Comparison of ENCODE assay signal across 10 cellular contexts in genomic region chr17:48510761-48511604, GRCh38. TPM values are rescaled to one million over a fixed set of nuclear protein-coding genes. Genes with fewer than 3 reads are reported as not detected.
DNase-seq lines count a peak whose midpoint lies in the region; ATAC-seq, FAIRE-seq and TF ChIP-seq lines count a peak whose summit lies in the region.
"Had no signal": no experiment of that assay in that cellular context is flagged by ENCODE, and none has a peak within 500 bp of the region (broad histone marks: within the 10 kb centered on the region; RNA-seq: fewer than 3 reads in every experiment).

No MANE protein-coding gene starts in this region.

- peaks cover 64% of the 10 kb centered on the region for H3K4me1 Mint-ChIP-seq in activated CD4-positive, alpha-beta T cell treated with anti-CD3 and anti-CD28 coated beads, Interleukin-2, amount 10 ng/mL, durations not matched to agents 24 days and 14 days
- peaks cover 22 to 26% of the 10 kb centered on the region in 2 donors for H3K4me1 Mint-ChIP-seq in natural killer cell

- intact Hi-C loops in activated CD4-positive, alpha-beta T cell treated with anti-CD3 and anti-CD28 coated beads, Interleukin-2, amount 10 ng/mL, durations not matched to agents 24 days and 14 days (cut with micrococcal nuclease), result loop anchor here (1.0 to 2.0 kb wide), 3 partner anchors 19 to 32 kb away; no protein-coding TSS in a partner anchor
- intact Hi-C loops in natural killer cell (cut with micrococcal nuclease), result no loop called here

- H3K36me3 Mint-ChIP-seq in activated CD4-positive, alpha-beta T cell treated with anti-CD3 and anti-CD28 coated beads, Interleukin-2, amount 10 ng/mL, durations not matched to agents 24 days and 14 days (ENCODE audit: low read depth), result peaks cover 3% of the 10 kb centered on the region
- H3K36me3 Mint-ChIP-seq in natural killer cell, result no peaks in the 10 kb centered on the region

- H3K4me3 Mint-ChIP-seq in activated CD4-positive, alpha-beta T cell treated with anti-CD3 and anti-CD28 coated beads, Interleukin-2, amount 10 ng/mL, durations not matched to agents 24 days and 14 days, result peak overlapping the region; percentile 67
- no peak overlapping the region for H3K4me3 Mint-ChIP-seq in natural killer cell

- no peak for TF ChIP-seq CTCF in natural killer cell (IDR thresholded peaks at IDR 0.05)

- no peak for TF ChIP-seq POLR2A in GM12891 (IDR thresholded peaks at IDR 0.05; ENCODE audit: low read depth, low read length)

- ATAC-seq in GM18517 (IDR thresholded peaks at IDR 0.05; ENCODE audit: unreplicated experiment) (peak; percentile 64), HG03095 (IDR thresholded peaks at IDR 0.05; ENCODE audit: unreplicated experiment) (peak; percentile 49), natural killer cell (peak in 2 of 3 donors; percentile 32 to 44), HG02610 (IDR thresholded peaks at IDR 0.05; ENCODE audit: unreplicated experiment) (no peak), HG03457 (IDR thresholded peaks at IDR 0.05; ENCODE audit: unreplicated experiment) (no peak)

- FAIRE-seq in GM12891 (lab: Jason Lieb, UNC), result no peak

- H3K27ac Mint-ChIP-seq in activated CD4-positive, alpha-beta T cell treated with anti-CD3 and anti-CD28 coated beads, Interleukin-2, amount 10 ng/mL, durations not matched to agents 24 days and 14 days, result peak overlapping the region; percentile 88
- no peak overlapping the region for H3K27ac Mint-ChIP-seq in natural killer cell

- peaks cover 12% of the 10 kb centered on the region for H3K27me3 Mint-ChIP-seq in activated CD4-positive, alpha-beta T cell treated with anti-CD3 and anti-CD28 coated beads, Interleukin-2, amount 10 ng/mL, durations not matched to agents 24 days and 14 days
- H3K27me3 Mint-ChIP-seq in natural killer cell (ENCODE audit: low read depth in 2 of 2), result peaks cover 21 to 23% of the 10 kb centered on the region in 2 donors

- DNase-seq in activated CD4-positive, alpha-beta T cell treated with anti-CD3 and anti-CD28 coated beads, Interleukin-2, amount 10 ng/mL, durations not matched to agents 24 days and 14 days, result peak; percentile 87
- DNase-seq in natural killer cell (no peak), GM12891 (ENCODE audit: insufficient read length, low spot score) (no peak), SHP77 treated with DMSO at 0.1 percent for 48 hours (lab: John Stamatoyannopoulos, UW) (no peak)
- DNase-seq: left ventricle myocardium inferior had no signal

- H3K9me3 Mint-ChIP-seq in activated CD4-positive, alpha-beta T cell treated with anti-CD3 and anti-CD28 coated beads, Interleukin-2, amount 10 ng/mL, durations not matched to agents 24 days and 14 days, result peaks cover 7% of the 10 kb centered on the region
- H3K9me3 Mint-ChIP-seq in natural killer cell, result no peaks in the 10 kb centered on the region

TF ChIP-seq in GM12891, 5 proteins besides CTCF, POLR2A, EP300 and RAD21:
- TF ChIP-seq POU2F2 (IDR thresholded peaks at IDR 0.05; ENCODE audit: low read depth, low read length) (no peak), POLR2AphosphoS5 (IDR thresholded peaks at IDR 0.05; ENCODE audit: low read depth, low read length) (no peak), PAX5 (IDR thresholded peaks at IDR 0.05; ENCODE audit: insufficient read depth, low read length, severe bottlenecking) (no peak), SPI1 (IDR thresholded peaks at IDR 0.05; ENCODE audit: low read depth, low read length) (no peak), TAF1 (IDR thresholded peaks at IDR 0.05; ENCODE audit: low read depth, low read length) (no peak)

RNA-seq across cellular contexts. Expression of gene HOXB1, which starts 19.8 kb away (rescaled TPM):
- not detected in 2 replicates for total RNA-seq in activated CD4-positive, alpha-beta T cell treated with anti-CD3 and anti-CD28 coated beads, Interleukin-2, amount 10 ng/mL, durations not matched to agents 24 days and 14 days
- not detected for total RNA-seq in natural killer cell
- not detected for polyA plus RNA-seq in GM12891 (2012; ENCODE audit: low read depth, missing spikeins)
- total RNA-seq: left ventricle myocardium inferior, PC-9 had no signal

RNA-seq across cellular contexts. Expression of gene HOXB2, which starts 33.9 kb away (rescaled TPM):
- total RNA-seq in activated CD4-positive, alpha-beta T cell treated with anti-CD3 and anti-CD28 coated beads, Interleukin-2, amount 10 ng/mL, durations not matched to agents 24 days and 14 days, result 26.0 and 28.1 TPM in 2 replicates
- total RNA-seq in natural killer cell, result 10 to 100 TPM; 21.6 to 30.5 (median 24.7) TPM
- polyA plus RNA-seq in GM12891 (2012; ENCODE audit: low read depth, missing spikeins), result 6.4 TPM

Comparison
In these comparisons a context has a peak if more than half of its experiments do, and no peak if none do; other contexts are left out.
1. ATAC-seq: peak in GM18517 (single experiment), HG03095 (single experiment) and natural killer cell (2 of 3); none in HG02610 (single experiment) and HG03457 (single experiment).